In the genomic region with DNA sequence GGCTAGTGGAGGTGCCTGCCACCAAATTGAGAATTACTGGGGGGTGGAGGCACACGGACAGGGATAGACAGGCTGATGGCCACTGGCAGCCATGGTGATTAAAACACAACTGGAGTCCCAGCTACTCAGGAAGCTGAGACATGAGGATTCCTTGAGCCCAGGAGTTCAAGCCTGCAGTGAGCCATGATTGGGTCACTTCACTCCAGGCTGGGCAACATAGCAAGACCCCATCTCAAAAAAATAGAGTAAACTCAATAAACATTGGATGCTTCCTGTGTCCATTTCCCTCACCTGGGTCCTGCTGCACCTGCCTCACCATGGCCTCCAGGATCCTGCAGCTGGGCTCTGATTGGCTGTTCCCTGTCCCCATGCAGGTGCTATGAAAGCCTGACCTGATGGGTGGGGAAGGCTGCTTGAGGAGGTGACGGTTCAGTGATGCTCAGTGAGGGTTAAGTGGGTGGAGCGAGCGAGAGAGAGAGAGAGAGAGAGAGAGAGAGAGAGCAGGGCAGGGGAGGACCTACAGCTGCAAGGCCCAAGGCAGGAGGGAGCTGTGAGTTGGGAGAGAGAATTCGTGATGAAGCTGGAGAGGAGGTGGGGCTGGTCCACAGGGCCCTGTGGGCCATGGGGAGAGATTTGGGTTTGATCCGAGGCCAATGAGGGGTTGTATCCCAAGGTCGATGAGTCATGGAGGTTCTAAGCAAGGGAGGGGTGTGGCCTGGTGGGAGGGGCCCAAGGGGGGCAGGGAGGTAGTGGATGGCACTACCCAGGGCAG, we compare ENCODE assay signal across 18 cellular contexts. TPM values are rescaled to one million over a fixed set of nuclear protein-coding genes. Genes with fewer than 3 reads are reported as not detected.
A peak's percentile ranks its signal among the peaks of the same experiment; 100 is the strongest.
DNase-seq lines count a peak whose midpoint lies in the region; ATAC-seq and TF ChIP-seq lines count a peak whose summit lies in the region.
"Had no signal": no experiment of that assay in that cellular context is flagged by ENCODE, and none has a peak within 500 bp of the region (broad histone marks: within the 10 kb centered on the region; RNA-seq: fewer than 3 reads in every experiment).

No MANE protein-coding gene starts in this region.

- H3K27me3 ChIP-seq in MG63 (no peaks in the 10 kb centered on the region), RWPE2 (ENCODE audit: insufficient read depth, poor library complexity, severe bottlenecking) (no peaks in the 10 kb centered on the region)
- H3K27me3 ChIP-seq: Peyer's patch had no signal

- DNase-seq in DMS 273 (lab: John Stamatoyannopoulos, UW; ENCODE audit: unreplicated experiment) (peak; percentile 25), DMS 273 treated with DMSO at 0.1 percent for 48 hours (lab: John Stamatoyannopoulos, UW) (no peak), MG63 (peak; percentile 54), RWPE2 (ENCODE audit: low spot score) (no peak), mucosa of descending colon (no peak)
- no peak for DNase-seq in stimulated activated CD4-positive, alpha-beta T cell treated with anti-CD3 and anti-CD28 coated beads, Interleukin-12 subunit alpha, Interleukin-12 subunit beta, amount 100 ng/mL, for 4 hours
- DNase-seq in stimulated activated effector memory CD8-positive, alpha-beta T cell treated with anti-CD3 and anti-CD28 coated beads, Interleukin-12 subunit alpha, Interleukin-12 subunit beta, amount 100 ng/mL, for 72 hours (ENCODE audit: low spot score in 2 of 2) = no peak
- no peak for DNase-seq in stimulated activated CD4-positive, alpha-beta T cell treated with anti-CD3 and anti-CD28 coated beads, Interleukin-2, amount 100 ng/mL, for 48 hours
- DNase-seq: activated CD4-positive, alpha-beta T cell treated with anti-CD3 and anti-CD28 coated beads, Interleukin-2, amount 10 ng/mL, durations not matched to agents 7 days and 5 days; activated naive CD8-positive, alpha-beta T cell treated with anti-CD3 and anti-CD28 coated beads, Interleukin-2, amount 50 U/mL, for 24 hours; activated T-cell treated with anti-CD3 and anti-CD28 coated beads, Interleukin-2, amount 50 U/mL, for 24 hours; CD4-positive, alpha-beta memory T cell; Kasumi-1; Peyer's patch; T-helper 2 cell had no signal

- H3K36me3 ChIP-seq in MG63 (no peaks in the 10 kb centered on the region), RWPE2 (ENCODE audit: low read depth) (no peaks in the 10 kb centered on the region), mucosa of descending colon (ENCODE audit: low read depth) (no peaks in the 10 kb centered on the region)
- H3K36me3 ChIP-seq: Peyer's patch had no signal

- H3K4me1 ChIP-seq in RWPE2 (ENCODE audit: insufficient read depth, poor library complexity, severe bottlenecking) (peaks cover 31% of the 10 kb centered on the region), mucosa of descending colon (ENCODE audit: low read depth) (no peaks in the 10 kb centered on the region)
- H3K4me1 ChIP-seq: Peyer's patch had no signal

- no peak overlapping the region for H3K27ac ChIP-seq in RWPE2 (ENCODE audit: poor library complexity, severe bottlenecking)
- H3K27ac ChIP-seq: 22Rv1, Peyer's patch had no signal

- no peaks in the 10 kb centered on the region for H3K36me3 Mint-ChIP-seq in stimulated activated effector memory CD8-positive, alpha-beta T cell treated with anti-CD3 and anti-CD28 coated beads, Interleukin-12 subunit alpha, Interleukin-12 subunit beta, amount 100 ng/mL, for 72 hours
- H3K36me3 Mint-ChIP-seq: CD4-positive, alpha-beta memory T cell; natural killer cell treated with Interleukin-12 subunit alpha and Interleukin-12 subunit beta and Interleukin-15 and Interleukin-18, amount 100 ng/mL, for 72 hours had no signal

- ATAC-seq in RWPE2 (ENCODE audit: low read depth) (peak; percentile 19; the same call in 2 of the 3 replicates), mucosa of descending colon (peak; percentile 31)
- ATAC-seq in stimulated activated effector memory CD8-positive, alpha-beta T cell treated with anti-CD3 and anti-CD28 coated beads, Interleukin-12 subunit alpha, Interleukin-12 subunit beta, amount 100 ng/mL, for 72 hours = no peak
- ATAC-seq: activated naive CD8-positive, alpha-beta T cell treated with anti-CD3 and anti-CD28 coated beads, Interleukin-2, amount 50 U/mL, for 24 hours had no signal

- no peak overlapping the region for H3K27ac Mint-ChIP-seq in stimulated activated effector memory CD8-positive, alpha-beta T cell treated with anti-CD3 and anti-CD28 coated beads, Interleukin-12 subunit alpha, Interleukin-12 subunit beta, amount 100 ng/mL, for 72 hours
- H3K27ac Mint-ChIP-seq: activated CD4-positive, alpha-beta T cell treated with anti-CD3 and anti-CD28 coated beads, Interleukin-2, amount 10 ng/mL, durations not matched to agents 7 days and 5 days; activated naive CD8-positive, alpha-beta T cell treated with anti-CD3 and anti-CD28 coated beads, Interleukin-2, amount 50 U/mL, for 24 hours; activated T-cell treated with anti-CD3 and anti-CD28 coated beads, Interleukin-2, amount 50 U/mL, for 24 hours; CD4-positive, alpha-beta memory T cell; natural killer cell treated with Interleukin-12 subunit alpha and Interleukin-12 subunit beta and Interleukin-15 and Interleukin-18, amount 100 ng/mL, for 72 hours; stimulated activated naive CD8-positive, alpha-beta T cell treated with anti-CD3 and anti-CD28 coated beads, Interleukin-15, Interleukin-2, amounts not matched to agents 100 ng/mL and 50 ng/mL, for 24 hours had no signal

- no peaks in the 10 kb centered on the region for H3K9me3 Mint-ChIP-seq in stimulated activated effector memory CD8-positive, alpha-beta T cell treated with anti-CD3 and anti-CD28 coated beads, Interleukin-12 subunit alpha, Interleukin-12 subunit beta, amount 100 ng/mL, for 72 hours
- H3K9me3 Mint-ChIP-seq: activated CD4-positive, alpha-beta T cell treated with anti-CD3 and anti-CD28 coated beads, Interleukin-2, amount 10 ng/mL, durations not matched to agents 7 days and 5 days; activated naive CD8-positive, alpha-beta T cell treated with anti-CD3 and anti-CD28 coated beads, Interleukin-2, amount 50 U/mL, for 24 hours; activated T-cell treated with anti-CD3 and anti-CD28 coated beads, Interleukin-2, amount 50 U/mL, for 24 hours; CD4-positive, alpha-beta memory T cell; natural killer cell treated with Interleukin-12 subunit alpha and Interleukin-12 subunit beta and Interleukin-15 and Interleukin-18, amount 100 ng/mL, for 72 hours; stimulated activated naive CD8-positive, alpha-beta T cell treated with anti-CD3 and anti-CD28 coated beads, Interleukin-15, Interleukin-2, amounts not matched to agents 100 ng/mL and 50 ng/mL, for 24 hours had no signal

- intact Hi-C loops in mucosa of descending colon (cut with DNase I, micrococcal nuclease) = no loop called here

- H3K4me3 ChIP-seq in MG63 (no peak overlapping the region), RWPE2 (ENCODE audit: severe bottlenecking) (no peak overlapping the region), mucosa of descending colon (no peak overlapping the region)
- H3K4me3 ChIP-seq: Peyer's patch had no signal

- no peaks in the 10 kb centered on the region for H3K9me3 ChIP-seq in MG63
- no peaks in the 10 kb centered on the region for H3K9me3 ChIP-seq in RWPE2 (ENCODE audit: severe bottlenecking)
- H3K9me3 ChIP-seq in mucosa of descending colon = no peaks in the 10 kb centered on the region
- H3K9me3 ChIP-seq: Peyer's patch had no signal

- TF ChIP-seq CTCF in RWPE2 (IDR thresholded peaks at IDR 0.05; ENCODE audit: poor library complexity, severe bottlenecking) (no peak), mucosa of descending colon (IDR thresholded peaks at IDR 0.05) (no peak)

- peaks cover 5% of the 10 kb centered on the region for H3K4me1 Mint-ChIP-seq in stimulated activated effector memory CD8-positive, alpha-beta T cell treated with anti-CD3 and anti-CD28 coated beads, Interleukin-12 subunit alpha, Interleukin-12 subunit beta, amount 100 ng/mL, for 72 hours
- H3K4me1 Mint-ChIP-seq: activated CD4-positive, alpha-beta T cell treated with anti-CD3 and anti-CD28 coated beads, Interleukin-2, amount 10 ng/mL, durations not matched to agents 7 days and 5 days had no signal

- no peak overlapping the region for H3K4me3 Mint-ChIP-seq in stimulated activated effector memory CD8-positive, alpha-beta T cell treated with anti-CD3 and anti-CD28 coated beads, Interleukin-12 subunit alpha, Interleukin-12 subunit beta, amount 100 ng/mL, for 72 hours
- H3K4me3 Mint-ChIP-seq: activated CD4-positive, alpha-beta T cell treated with anti-CD3 and anti-CD28 coated beads, Interleukin-2, amount 10 ng/mL, durations not matched to agents 7 days and 5 days; activated naive CD8-positive, alpha-beta T cell treated with anti-CD3 and anti-CD28 coated beads, Interleukin-2, amount 50 U/mL, for 24 hours; activated T-cell treated with anti-CD3 and anti-CD28 coated beads, Interleukin-2, amount 50 U/mL, for 24 hours; CD4-positive, alpha-beta memory T cell; natural killer cell treated with Interleukin-12 subunit alpha and Interleukin-12 subunit beta and Interleukin-15 and Interleukin-18, amount 100 ng/mL, for 72 hours; stimulated activated naive CD8-positive, alpha-beta T cell treated with anti-CD3 and anti-CD28 coated beads, Interleukin-15, Interleukin-2, amounts not matched to agents 100 ng/mL and 50 ng/mL, for 24 hours had no signal

RNA-seq across cellular contexts. Expression of a gene that starts 36.7 kb away (rescaled TPM):
- 30.3 and 35.8 TPM in 2 replicates for total RNA-seq in MG63 (2014; rRNA removed; shearing (Covaris generic); ENCODE audit: low replicate concordance)
- 10 to 100 TPM; 36.5 to 56.5 (median 43.3) TPM for total RNA-seq in mucosa of descending colon

Comparison
In these comparisons a context has a peak if more than half of its experiments do, and no peak if none do; other contexts are left out.
1. DNase-seq: peak in DMS 273 (single experiment) and MG63 (single experiment); none in DMS 273 treated with DMSO at 0.1 percent for 48 hours (single experiment), RWPE2 (single experiment), mucosa of descending colon (0 of 3), stimulated activated CD4-positive, alpha-beta T cell treated with anti-CD3 and anti-CD28 coated beads, Interleukin-12 subunit alpha, Interleukin-12 subunit beta, amount 100 ng/mL, for 4 hours (single experiment), stimulated activated effector memory CD8-positive, alpha-beta T cell treated with anti-CD3 and anti-CD28 coated beads, Interleukin-12 subunit alpha, Interleukin-12 subunit beta, amount 100 ng/mL, for 72 hours (0 of 2) and stimulated activated CD4-positive, alpha-beta T cell treated with anti-CD3 and anti-CD28 coated beads, Interleukin-2, amount 100 ng/mL, for 48 hours (0 of 2).